In genomic region chr1:9690440-9691107, GRCh38 we compare ENCODE assay signal across 1 cellular context.
TF ChIP-seq lines count a peak whose summit lies in the region.

No MANE protein-coding gene starts in this region.

TF ChIP-seq in K562, 482 proteins besides CTCF, POLR2A, EP300 and RAD21 (continued from another document):
- TF ChIP-seq AFF1 (IDR thresholded peaks at IDR 0.05; ENCODE audit: low read depth in 1 of 2, partially characterized antibody in 2 of 2) (no peak), ILF3 (IDR thresholded peaks at IDR 0.05; ENCODE audit: borderline replicate concordance) (no peak), MLLT1 (IDR thresholded peaks at IDR 0.05) (0 out of 4 replicates have a peak, but pooled peaks of 1 of the 2 experiments have one; percentile 6), RFX5 (IDR thresholded peaks at IDR 0.05; ENCODE audit: low read depth, low read length) (no peak), TAF7 (tag; IDR thresholded peaks at IDR 0.05) (no peak), ZNF740 (CRISPR knock-in tag; IDR thresholded peaks at IDR 0.05) (no peak), ZNF740 (tag; IDR thresholded peaks at IDR 0.05) (no peak), KHSRP (IDR thresholded peaks at IDR 0.05) (no peak), FUS (optimal IDR thresholded peaks at IDR 0.05; ENCODE audit: low read depth, low read length) (no peak), U2AF1 (optimal IDR thresholded peaks at IDR 0.05; ENCODE audit: low read depth, low read length) (no peak), KDM4B (IDR thresholded peaks at IDR 0.05; ENCODE audit: borderline replicate concordance in 2 of 2, low read depth in 1 of 2) (no peak), PML (IDR thresholded peaks at IDR 0.05; ENCODE audit: low read length) (no peak), ZNF217 (CRISPR knock-in tag; IDR thresholded peaks at IDR 0.05) (no peak), ZNF717 (CRISPR knock-in tag; IDR thresholded peaks at IDR 0.05) (no peak), EGR1 (conservative IDR thresholded peaks at IDR 0.05) (peak; percentile 61), BRD9 (IDR thresholded peaks at IDR 0.05; ENCODE audit: low read depth, partially characterized antibody) (no peak), RCOR1 (IDR thresholded peaks at IDR 0.05; ENCODE audit: borderline replicate concordance in 1 of 2, low read depth in 2 of 2, low read length in 2 of 2) (no peak), KLF10 (CRISPR knock-in tag; IDR thresholded peaks at IDR 0.05) (no peak), TSHZ1 (CRISPR knock-in tag; IDR thresholded peaks at IDR 0.05) (no peak), HNRNPLL (IDR thresholded peaks at IDR 0.05; ENCODE audit: low read depth, low read length, poor library complexity, severe bottlenecking) (no peak), NFE2 (IDR thresholded peaks at IDR 0.05; ENCODE audit: low read depth) (no peak), THAP12 (CRISPR knock-in tag; IDR thresholded peaks at IDR 0.05) (no peak), HDAC2 (IDR thresholded peaks at IDR 0.05) (peak; percentile 1; the same call in 1 of the 2 replicates), ARNT (IDR thresholded peaks at IDR 0.05) (no peak), VEZF1 (CRISPR knock-in tag; IDR thresholded peaks at IDR 0.05) (peak; percentile 4; the same call in 1 of the 2 replicates)
